Comparison of ENCODE assay signal across 1 cellular context in the genomic region with DNA sequence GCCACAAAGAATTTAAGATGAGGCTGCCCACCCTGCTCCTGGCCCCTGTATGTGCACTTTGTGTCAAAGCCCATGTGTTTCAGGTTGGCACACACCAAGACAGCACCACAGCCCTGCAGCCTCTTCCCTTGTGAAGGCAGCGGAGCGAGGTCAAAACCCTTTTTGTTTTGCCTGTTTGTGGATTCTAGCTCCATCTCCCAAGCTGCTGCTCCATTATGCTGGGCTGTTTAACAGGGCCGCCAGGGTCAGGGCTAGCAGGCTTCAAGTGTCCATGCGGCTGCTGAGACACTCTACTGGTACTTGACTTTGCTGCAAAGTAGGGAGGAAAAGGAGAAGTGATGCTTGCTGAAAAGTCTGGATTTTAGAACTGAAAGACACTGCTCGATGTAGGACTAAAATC.
TF ChIP-seq lines count a peak whose summit lies in the region.

No MANE protein-coding gene starts in this region.

TF ChIP-seq in H1, 55 proteins besides CTCF, POLR2A, EP300 and RAD21 (continued from another document):
- TF ChIP-seq, protein P1, sequence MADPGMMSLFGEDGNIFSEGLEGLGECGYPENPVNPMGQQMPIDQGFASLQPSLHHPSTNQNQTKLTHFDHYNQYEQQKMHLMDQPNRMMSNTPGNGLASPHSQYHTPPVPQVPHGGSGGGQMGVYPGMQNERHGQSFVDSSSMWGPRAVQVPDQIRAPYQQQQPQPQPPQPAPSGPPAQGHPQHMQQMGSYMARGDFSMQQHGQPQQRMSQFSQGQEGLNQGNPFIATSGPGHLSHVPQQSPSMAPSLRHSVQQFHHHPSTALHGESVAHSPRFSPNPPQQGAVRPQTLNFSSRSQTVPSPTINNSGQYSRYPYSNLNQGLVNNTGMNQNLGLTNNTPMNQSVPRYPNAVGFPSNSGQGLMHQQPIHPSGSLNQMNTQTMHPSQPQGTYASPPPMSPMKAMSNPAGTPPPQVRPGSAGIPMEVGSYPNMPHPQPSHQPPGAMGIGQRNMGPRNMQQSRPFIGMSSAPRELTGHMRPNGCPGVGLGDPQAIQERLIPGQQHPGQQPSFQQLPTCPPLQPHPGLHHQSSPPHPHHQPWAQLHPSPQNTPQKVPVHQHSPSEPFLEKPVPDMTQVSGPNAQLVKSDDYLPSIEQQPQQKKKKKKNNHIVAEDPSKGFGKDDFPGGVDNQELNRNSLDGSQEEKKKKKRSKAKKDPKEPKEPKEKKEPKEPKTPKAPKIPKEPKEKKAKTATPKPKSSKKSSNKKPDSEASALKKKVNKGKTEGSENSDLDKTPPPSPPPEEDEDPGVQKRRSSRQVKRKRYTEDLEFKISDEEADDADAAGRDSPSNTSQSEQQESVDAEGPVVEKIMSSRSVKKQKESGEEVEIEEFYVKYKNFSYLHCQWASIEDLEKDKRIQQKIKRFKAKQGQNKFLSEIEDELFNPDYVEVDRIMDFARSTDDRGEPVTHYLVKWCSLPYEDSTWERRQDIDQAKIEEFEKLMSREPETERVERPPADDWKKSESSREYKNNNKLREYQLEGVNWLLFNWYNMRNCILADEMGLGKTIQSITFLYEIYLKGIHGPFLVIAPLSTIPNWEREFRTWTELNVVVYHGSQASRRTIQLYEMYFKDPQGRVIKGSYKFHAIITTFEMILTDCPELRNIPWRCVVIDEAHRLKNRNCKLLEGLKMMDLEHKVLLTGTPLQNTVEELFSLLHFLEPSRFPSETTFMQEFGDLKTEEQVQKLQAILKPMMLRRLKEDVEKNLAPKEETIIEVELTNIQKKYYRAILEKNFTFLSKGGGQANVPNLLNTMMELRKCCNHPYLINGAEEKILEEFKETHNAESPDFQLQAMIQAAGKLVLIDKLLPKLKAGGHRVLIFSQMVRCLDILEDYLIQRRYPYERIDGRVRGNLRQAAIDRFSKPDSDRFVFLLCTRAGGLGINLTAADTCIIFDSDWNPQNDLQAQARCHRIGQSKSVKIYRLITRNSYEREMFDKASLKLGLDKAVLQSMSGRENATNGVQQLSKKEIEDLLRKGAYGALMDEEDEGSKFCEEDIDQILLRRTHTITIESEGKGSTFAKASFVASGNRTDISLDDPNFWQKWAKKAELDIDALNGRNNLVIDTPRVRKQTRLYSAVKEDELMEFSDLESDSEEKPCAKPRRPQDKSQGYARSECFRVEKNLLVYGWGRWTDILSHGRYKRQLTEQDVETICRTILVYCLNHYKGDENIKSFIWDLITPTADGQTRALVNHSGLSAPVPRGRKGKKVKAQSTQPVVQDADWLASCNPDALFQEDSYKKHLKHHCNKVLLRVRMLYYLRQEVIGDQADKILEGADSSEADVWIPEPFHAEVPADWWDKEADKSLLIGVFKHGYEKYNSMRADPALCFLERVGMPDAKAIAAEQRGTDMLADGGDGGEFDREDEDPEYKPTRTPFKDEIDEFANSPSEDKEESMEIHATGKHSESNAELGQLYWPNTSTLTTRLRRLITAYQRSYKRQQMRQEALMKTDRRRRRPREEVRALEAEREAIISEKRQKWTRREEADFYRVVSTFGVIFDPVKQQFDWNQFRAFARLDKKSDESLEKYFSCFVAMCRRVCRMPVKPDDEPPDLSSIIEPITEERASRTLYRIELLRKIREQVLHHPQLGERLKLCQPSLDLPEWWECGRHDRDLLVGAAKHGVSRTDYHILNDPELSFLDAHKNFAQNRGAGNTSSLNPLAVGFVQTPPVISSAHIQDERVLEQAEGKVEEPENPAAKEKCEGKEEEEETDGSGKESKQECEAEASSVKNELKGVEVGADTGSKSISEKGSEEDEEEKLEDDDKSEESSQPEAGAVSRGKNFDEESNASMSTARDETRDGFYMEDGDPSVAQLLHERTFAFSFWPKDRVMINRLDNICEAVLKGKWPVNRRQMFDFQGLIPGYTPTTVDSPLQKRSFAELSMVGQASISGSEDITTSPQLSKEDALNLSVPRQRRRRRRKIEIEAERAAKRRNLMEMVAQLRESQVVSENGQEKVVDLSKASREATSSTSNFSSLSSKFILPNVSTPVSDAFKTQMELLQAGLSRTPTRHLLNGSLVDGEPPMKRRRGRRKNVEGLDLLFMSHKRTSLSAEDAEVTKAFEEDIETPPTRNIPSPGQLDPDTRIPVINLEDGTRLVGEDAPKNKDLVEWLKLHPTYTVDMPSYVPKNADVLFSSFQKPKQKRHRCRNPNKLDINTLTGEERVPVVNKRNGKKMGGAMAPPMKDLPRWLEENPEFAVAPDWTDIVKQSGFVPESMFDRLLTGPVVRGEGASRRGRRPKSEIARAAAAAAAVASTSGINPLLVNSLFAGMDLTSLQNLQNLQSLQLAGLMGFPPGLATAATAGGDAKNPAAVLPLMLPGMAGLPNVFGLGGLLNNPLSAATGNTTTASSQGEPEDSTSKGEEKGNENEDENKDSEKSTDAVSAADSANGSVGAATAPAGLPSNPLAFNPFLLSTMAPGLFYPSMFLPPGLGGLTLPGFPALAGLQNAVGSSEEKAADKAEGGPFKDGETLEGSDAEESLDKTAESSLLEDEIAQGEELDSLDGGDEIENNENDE (IDR thresholded peaks at IDR 0.05; ENCODE audit: insufficient replicate concordance, low read length), result no peak
- TF ChIP-seq KDM4A (IDR thresholded peaks at IDR 0.05; ENCODE audit: low read depth, low read length, severe bottlenecking), result no peak
- no peak for TF ChIP-seq GTF2F1 (IDR thresholded peaks at IDR 0.05; ENCODE audit: borderline replicate concordance, low read depth, low read length)
- TF ChIP-seq RFX5 (IDR thresholded peaks at IDR 0.05; ENCODE audit: borderline replicate concordance, low read depth, low read length), result no peak
- TF ChIP-seq, protein P2, sequence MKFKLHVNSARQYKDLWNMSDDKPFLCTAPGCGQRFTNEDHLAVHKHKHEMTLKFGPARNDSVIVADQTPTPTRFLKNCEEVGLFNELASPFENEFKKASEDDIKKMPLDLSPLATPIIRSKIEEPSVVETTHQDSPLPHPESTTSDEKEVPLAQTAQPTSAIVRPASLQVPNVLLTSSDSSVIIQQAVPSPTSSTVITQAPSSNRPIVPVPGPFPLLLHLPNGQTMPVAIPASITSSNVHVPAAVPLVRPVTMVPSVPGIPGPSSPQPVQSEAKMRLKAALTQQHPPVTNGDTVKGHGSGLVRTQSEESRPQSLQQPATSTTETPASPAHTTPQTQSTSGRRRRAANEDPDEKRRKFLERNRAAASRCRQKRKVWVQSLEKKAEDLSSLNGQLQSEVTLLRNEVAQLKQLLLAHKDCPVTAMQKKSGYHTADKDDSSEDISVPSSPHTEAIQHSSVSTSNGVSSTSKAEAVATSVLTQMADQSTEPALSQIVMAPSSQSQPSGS (IDR thresholded peaks at IDR 0.05; ENCODE audit: low read length), result no peak
- no peak for TF ChIP-seq SAP30 (IDR thresholded peaks at IDR 0.05; ENCODE audit: insufficient read depth, insufficient replicate concordance, low read length)
- TF ChIP-seq RBBP5 (IDR thresholded peaks at IDR 0.05; ENCODE audit: borderline replicate concordance, low read depth, low read length), result no peak
- TF ChIP-seq YY1 (IDR thresholded peaks at IDR 0.05; ENCODE audit: low read depth, low read length), result no peak
- no peak for TF ChIP-seq RNF2 (IDR thresholded peaks at IDR 0.05; ENCODE audit: borderline replicate concordance, low read depth, low read length, missing control alignments, poor library complexity, severe bottlenecking)
- TF ChIP-seq CREB1 (IDR thresholded peaks at IDR 0.05), result no peak
TF ChIP-seq in H1: peak in this region for 0.
